ENCODE assay signal across 22 cellular contexts in genomic region chr7:117364204-117364755, GRCh38. TPM values are rescaled to one million over a fixed set of nuclear protein-coding genes. Genes with fewer than 3 reads are reported as not detected.
DNase-seq lines count a peak whose midpoint lies in the region; ATAC-seq, FAIRE-seq and TF ChIP-seq lines count a peak whose summit lies in the region.
"Had no signal": no experiment of that assay in that cellular context is flagged by ENCODE, and none has a peak within 500 bp of the region (broad histone marks: within the 10 kb centered on the region; RNA-seq: fewer than 3 reads in every experiment).

No MANE protein-coding gene starts in this region.

- no peak overlapping the region for H3K56ac ChIP-seq in IMR-90 (ENCODE audit: extremely low read depth, insufficient read depth, low read length)

- no peak for TF ChIP-seq POLR2A in GM12891 (IDR thresholded peaks at IDR 0.05; ENCODE audit: low read depth, low read length)
- TF ChIP-seq POLR2A in IMR-90 (IDR thresholded peaks at IDR 0.05; ENCODE audit: low read depth, low read length): no peak

- no peaks in the 10 kb centered on the region for H3K36me3 ChIP-seq in IMR-90 (ENCODE audit: control insufficient read depth, insufficient read depth, low read length)
- no peaks in the 10 kb centered on the region for H3K36me3 ChIP-seq in smooth muscle cell (ENCODE audit: low read depth)
- H3K36me3 ChIP-seq in HAP-1 (replicated peaks): no peaks in the 10 kb centered on the region
- H3K36me3 ChIP-seq: BLaER1 treated with 17β-estradiol and CSF1 and Interleukin-3, amounts not matched to agents 10 nM and 100 nM; MG63 had no signal

- in situ Hi-C loops in IMR-90 (cut with MboI; ENCODE audit: low sequenced_read_pairs) (no loop called here), HAP-1 (cut with MboI; ENCODE audit: low sequenced_read_pairs) (no loop called here)

- H2AFZ ChIP-seq in IMR-90 (replicated peaks; ENCODE audit: low read length, poor library complexity): no peak overlapping the region
- peak overlapping the region; percentile 68 for H2AFZ ChIP-seq in smooth muscle cell (ENCODE audit: low read depth)

- H3K23ac ChIP-seq in IMR-90 (ENCODE audit: low read depth, low read length): peak overlapping the region; percentile 38; the same call in 1 of the 2 replicates

- no peaks in the 10 kb centered on the region for H3F3A ChIP-seq in smooth muscle cell (ENCODE audit: low read depth)

- ATAC-seq in IMR-90 (ENCODE audit: low read depth) (no peak; the same call in 1 of the 2 replicates), GM19455 (IDR thresholded peaks at IDR 0.05; ENCODE audit: unreplicated experiment) (no peak)
- ATAC-seq: Panc1, Right ventricle myocardium inferior had no signal

- H3K4me1 ChIP-seq in IMR-90 (ENCODE audit: control insufficient read depth, insufficient read depth, low read length): peaks cover 3% of the 10 kb centered on the region
- H3K4me1 ChIP-seq in smooth muscle cell (ENCODE audit: low read depth): no peaks in the 10 kb centered on the region
- H3K4me1 ChIP-seq in HAP-1: no peaks in the 10 kb centered on the region
- H3K4me1 ChIP-seq: BLaER1 treated with 17β-estradiol and CSF1 and Interleukin-3, amounts not matched to agents 10 nM and 100 nM had no signal

- no peak overlapping the region for H4K8ac ChIP-seq in IMR-90 (ENCODE audit: low read depth in 2 of 2, low read length in 2 of 2)

- no peak for FAIRE-seq in GM12891 (lab: Jason Lieb, UNC)

- H2AK5ac ChIP-seq in IMR-90 (ENCODE audit: low read depth, low read length): no peak overlapping the region

- H4K5ac ChIP-seq in IMR-90 (ENCODE audit: low read depth, low read length): peak overlapping the region; percentile 95; the same call in 1 of the 2 replicates

- POLR2A ChIA-PET in IMR-90 (lab: Charles Lee; ENCODE audit: unreplicated experiment): no interaction called here

- dilution Hi-C loops in IMR-90 (cut with HindIII; ENCODE audit: low sequenced_read_pairs, unreplicated experiment): no loop called here

- no peak overlapping the region for H3K4ac ChIP-seq in IMR-90 (ENCODE audit: low read depth, low read length)

- H3K4me3 ChIP-seq in IMR-90 (ENCODE audit: insufficient read depth, low read depth, low read length) (no peak overlapping the region), smooth muscle cell (no peak overlapping the region), HAP-1 (no peak overlapping the region)
- H3K4me3 ChIP-seq: BLaER1 treated with 17β-estradiol and CSF1 and Interleukin-3, amounts not matched to agents 10 nM and 100 nM; MG63 had no signal

- BruUV-seq in IMR-90 (replicated peaks; lab: Mats Ljungman, UMichigan): no TSS peak

- H4K20me1 ChIP-seq in IMR-90 (ENCODE audit: insufficient read depth, low read length) (no peaks in the 10 kb centered on the region), smooth muscle cell (ENCODE audit: low read depth) (no peaks in the 10 kb centered on the region)
- H4K20me1 ChIP-seq: BLaER1 treated with 17β-estradiol and CSF1 and Interleukin-3, amounts not matched to agents 10 nM and 100 nM had no signal

- H3K14ac ChIP-seq in IMR-90 (replicated peaks; ENCODE audit: low read depth, low read length): no peak overlapping the region; the same call in 1 of the 2 replicates

- DNase-seq in GM12891 (ENCODE audit: insufficient read length, low spot score) (no peak), IMR-90 (no peak), smooth muscle cell (lab: John Stamatoyannopoulos, UW; ENCODE audit: unreplicated experiment) (no peak), DMS79 (lab: John Stamatoyannopoulos, UW) (no peak), HAP-1 (ENCODE audit: low spot score in 2 of 2) (no peak)
- DNase-seq: CD8-positive, alpha-beta memory T cell; DMS53; GOT3; MG63; NCI-H1092; NCI-H1436 treated with DMSO at 0.1 percent for 48 hours; NCI-H2029; NCI-H2171; NCI-H526 had no signal

- intact Hi-C loops in IMR-90 (cut with micrococcal nuclease): loop anchor here (5.0 kb wide), 1 partner anchor 42 kb away; the partner anchor contains the start of gene WNT2

- H3K79me2 ChIP-seq in smooth muscle cell (ENCODE audit: low read depth): no peaks in the 10 kb centered on the region

- H4K91ac ChIP-seq in IMR-90 (ENCODE audit: insufficient read depth, low read depth, low read length): no peak overlapping the region; the same call in 1 of the 2 replicates

- no peak overlapping the region for H3K4me2 ChIP-seq in IMR-90 (ENCODE audit: low read depth, low read length)
- no peak overlapping the region for H3K4me2 ChIP-seq in smooth muscle cell
- H3K4me2 ChIP-seq: BLaER1 treated with 17β-estradiol and CSF1 and Interleukin-3, amounts not matched to agents 10 nM and 100 nM had no signal

- H3K27ac ChIP-seq in IMR-90 (ENCODE audit: insufficient read depth, low read length) (peak overlapping the region; percentile 76; the same call in 1 of the 2 replicates), VCaP (peak overlapping the region; percentile 78), smooth muscle cell (ENCODE audit: low read depth) (no peak overlapping the region)
- H3K27ac ChIP-seq: BLaER1 treated with 17β-estradiol and CSF1 and Interleukin-3, amounts not matched to agents 10 nM and 100 nM; HL-60 had no signal

- H3K9me3 ChIP-seq in IMR-90 (ENCODE audit: control insufficient read depth, insufficient read depth, low read length) (no peaks in the 10 kb centered on the region), smooth muscle cell (replicated peaks; ENCODE audit: low read depth) (no peaks in the 10 kb centered on the region), HAP-1 (no peaks in the 10 kb centered on the region)
- H3K9me3 ChIP-seq: BLaER1 treated with 17β-estradiol and CSF1 and Interleukin-3, amounts not matched to agents 10 nM and 100 nM; MG63 had no signal

- TF ChIP-seq RAD21 in IMR-90 (IDR thresholded peaks at IDR 0.05; ENCODE audit: low read length): no peak

- H3K18ac ChIP-seq in IMR-90 (ENCODE audit: low read depth, low read length): peak overlapping the region; percentile 95

- no peaks in the 10 kb centered on the region for H3K79me1 ChIP-seq in IMR-90 (ENCODE audit: low read depth in 1 of 2, low read length in 2 of 2)

- H3K9me1 ChIP-seq in IMR-90 (ENCODE audit: insufficient read depth, low read length): no peaks in the 10 kb centered on the region

- peak overlapping the region; percentile 56; the same call in 1 of the 2 replicates for H2BK120ac ChIP-seq in IMR-90 (ENCODE audit: low read depth, low read length)

- no peak for TF ChIP-seq CTCF in IMR-90 (conservative IDR thresholded peaks at IDR 0.05; ENCODE audit: low read depth, low read length)
- no peak for TF ChIP-seq CTCF in VCaP (conservative IDR thresholded peaks at IDR 0.05)
- no peak for TF ChIP-seq CTCF in smooth muscle cell (IDR thresholded peaks at IDR 0.05; ENCODE audit: borderline replicate concordance, insufficient read depth, poor library complexity, severe bottlenecking)

- H2BK15ac ChIP-seq in IMR-90 (ENCODE audit: low read depth, low read length): no peak overlapping the region

- H3K27me3 ChIP-seq in IMR-90 (ENCODE audit: control insufficient read depth, insufficient read depth, low read length): no peaks in the 10 kb centered on the region
- H3K27me3 ChIP-seq in smooth muscle cell (ENCODE audit: low read depth): peaks cover 12% of the 10 kb centered on the region
- no peaks in the 10 kb centered on the region; the same call in 1 of the 2 replicates for H3K27me3 ChIP-seq in HAP-1 (ENCODE audit: low read depth)
- H3K27me3 ChIP-seq: BLaER1 treated with 17β-estradiol and CSF1 and Interleukin-3, amounts not matched to agents 10 nM and 100 nM; MG63 had no signal

- CTCF ChIA-PET in IMR-90 (lab: Yijun Ruan, JAX): no interaction called here

- H3K9ac ChIP-seq in IMR-90 (ENCODE audit: low read depth, low read length) (peak overlapping the region; percentile 29; the same call in 1 of the 2 replicates), smooth muscle cell (ENCODE audit: low read depth) (no peak overlapping the region)
- H3K9ac ChIP-seq: BLaER1 treated with 17β-estradiol and CSF1 and Interleukin-3, amounts not matched to agents 10 nM and 100 nM had no signal

- no peak overlapping the region for H2BK5ac ChIP-seq in IMR-90 (ENCODE audit: low read depth, low read length, poor library complexity, severe bottlenecking)

- H2BK20ac ChIP-seq in IMR-90 (ENCODE audit: low read depth, low read length): 0 out of 2 replicates have a peak overlapping the region, but pooled peaks have one; percentile 42

- no peak overlapping the region for H2AK9ac ChIP-seq in IMR-90 (replicated peaks; ENCODE audit: low read depth, low read length, poor library complexity)

TF ChIP-seq in GM12891, 5 proteins besides CTCF, POLR2A, EP300 and RAD21:
- TF ChIP-seq TAF1 (IDR thresholded peaks at IDR 0.05; ENCODE audit: low read depth, low read length): no peak
- TF ChIP-seq SPI1 (IDR thresholded peaks at IDR 0.05; ENCODE audit: low read depth, low read length): peak; percentile 52; the same call in 1 of the 2 replicates
- no peak for TF ChIP-seq POLR2AphosphoS5 (IDR thresholded peaks at IDR 0.05; ENCODE audit: low read depth, low read length)
- no peak for TF ChIP-seq PAX5 (IDR thresholded peaks at IDR 0.05; ENCODE audit: insufficient read depth, low read length, severe bottlenecking)
TF ChIP-seq in GM12891: peak in this region for 1.

TF ChIP-seq in IMR-90, 13 proteins besides CTCF, POLR2A, EP300 and RAD21 (continues in another document):
- no peak for TF ChIP-seq SMC3 (IDR thresholded peaks at IDR 0.05; ENCODE audit: low read depth, low read length)
- TF ChIP-seq ELK1 (IDR thresholded peaks at IDR 0.05; ENCODE audit: borderline replicate concordance, low read depth, low read length): no peak
- no peak for TF ChIP-seq USF2 (IDR thresholded peaks at IDR 0.05; ENCODE audit: low read depth, low read length)

RNA-seq across cellular contexts. Expression of gene WNT2, which starts 41.4 kb away (rescaled TPM):
- 0.04 TPM for polyA plus RNA-seq in GM12891 (2012; ENCODE audit: low read depth, missing spikeins)
- total RNA-seq in IMR-90 (2012; rRNA removed): 1.4 and 1.8 TPM in 2 replicates
- polyA plus RNA-seq in IMR-90 (2012; rRNA removed): 1.5 and 1.9 TPM in 2 replicates
- polyA plus RNA-seq in IMR-90 (2012; cell fraction: cytosol; rRNA removed): 1.6 and 2.5 TPM in 2 replicates
- polyA plus RNA-seq in IMR-90 (2012; cell fraction: nucleus; rRNA removed; ENCODE audit: low replicate concordance): 0.81 and 1.7 TPM in 2 replicates
- 98.9 and 106 TPM in 2 replicates for total RNA-seq in smooth muscle cell
- 116 and 182 TPM in 2 replicates for polyA plus RNA-seq in smooth muscle cell
- total RNA-seq: A673; CD8-positive, alpha-beta memory T cell; HT1080; Right ventricle myocardium inferior had no signal
- polyA plus RNA-seq: CD8-positive, alpha-beta memory T cell had no signal

Comparison
In these comparisons a context has a peak if more than half of its experiments do, and no peak if none do; other contexts are left out.
1. RNA of gene WNT2, which starts 41.4 kb away (total RNA-seq): 98.9 to 106 TPM in smooth muscle cell; 1.4 to 1.8 TPM in IMR-90; every median in the first group is over 10 times any median in the second.